ENCODE assay signal across 12 cellular contexts in genomic region chr19:38661166-38661565, GRCh38. TPM values are rescaled to one million over a fixed set of nuclear protein-coding genes. Genes with fewer than 3 reads are reported as not detected.
DNase-seq lines count a peak whose midpoint lies in the region; ATAC-seq and TF ChIP-seq lines count a peak whose summit lies in the region.
"Had no signal": no experiment of that assay in that cellular context is flagged by ENCODE, and none has a peak within 500 bp of the region (broad histone marks: within the 10 kb centered on the region; RNA-seq: fewer than 3 reads in every experiment).

No MANE protein-coding gene starts in this region.

- no peak for TF ChIP-seq POLR2A in Peyer's patch (IDR thresholded peaks at IDR 0.05)

- H3K56ac ChIP-seq in mesendoderm (ENCODE audit: low read length), result no peak overlapping the region

- H2BK5ac ChIP-seq in mesendoderm (ENCODE audit: low read length), result no peak overlapping the region

- H3K18ac ChIP-seq in mesendoderm (ENCODE audit: low read length), result no peak overlapping the region

- DNase-seq in Peyer's patch (no peak), dorsolateral prefrontal cortex (no peak), tibial artery (no peak), mesendoderm (no peak)
- no peak for DNase-seq in activated effector memory CD4-positive, alpha-beta T cell treated with Interleukin-2 at 50 U/mL for 16 hours
- DNase-seq: activated CD4-positive, alpha-beta T cell treated with anti-CD3 and anti-CD28 coated beads, Interleukin-2, amount 50 U/mL, for 4 hours; DND-41; midbrain; NCI-H2171 had no signal

- ATAC-seq in GM21390 (IDR thresholded peaks at IDR 0.05; ENCODE audit: unreplicated experiment), result no peak

- H2BK15ac ChIP-seq in mesendoderm (replicated peaks; ENCODE audit: low read depth), result no peak overlapping the region

- H3K4me1 ChIP-seq in Peyer's patch (peaks cover 15 to 99% (median 42%) of the 10 kb centered on the region in 4 donors), muscle layer of duodenum (ENCODE audit: control insufficient read depth in 1 of 2, insufficient read depth in 2 of 2, low read length in 2 of 2) (peaks cover 72 to 78% of the 10 kb centered on the region in 2 donors), tibial artery (peaks cover 25 to 100% (median 96%) of the 10 kb centered on the region in 4 donors), mesendoderm (ENCODE audit: control insufficient read depth, low read depth, low read length) (peaks cover 37% of the 10 kb centered on the region)

- no peak overlapping the region for H3K4ac ChIP-seq in mesendoderm (ENCODE audit: low read depth, low read length)

- H3K27me3 ChIP-seq in Peyer's patch (no peaks in the 10 kb centered on the region), dorsolateral prefrontal cortex (no peaks in the 10 kb centered on the region), muscle layer of duodenum (ENCODE audit: low read depth, low read length) (no peaks in the 10 kb centered on the region), tibial artery (no peaks in the 10 kb centered on the region), mesendoderm (ENCODE audit: insufficient read depth, low read length, poor library complexity) (no peaks in the 10 kb centered on the region)

- no CpG with 5 or more reads among the region's 6 CpGs for WGBS in mesendoderm (ENCODE audit: extremely low coverage, insufficient coverage, low lambda C conversion rate)

- intact Hi-C loops in dorsolateral prefrontal cortex (cut with DNase I), result loop anchor here in 1 of 2 donors (5.0 kb wide), 1 partner anchor 56 kb away; no protein-coding TSS in a partner anchor
- intact Hi-C loops in tibial artery (cut with DNase I; ENCODE audit: low total_unique reads), result no loop called here

- no peak overlapping the region for H2AK5ac ChIP-seq in mesendoderm (ENCODE audit: low read length)

- no peak overlapping the region for H3K4me3 ChIP-seq in Peyer's patch
- H3K4me3 ChIP-seq in dorsolateral prefrontal cortex, result no peak overlapping the region
- no peak overlapping the region for H3K4me3 ChIP-seq in muscle layer of duodenum (ENCODE audit: low read depth in 1 of 2, low read length in 2 of 2)
- H3K4me3 ChIP-seq in tibial artery, result no peak overlapping the region
- no peak overlapping the region for H3K4me3 ChIP-seq in mesendoderm (ENCODE audit: low read length)

- H3K79me1 ChIP-seq in mesendoderm (ENCODE audit: low read length), result peaks cover 10% of the 10 kb centered on the region

- H3K27ac ChIP-seq in Peyer's patch, result peak overlapping the region; percentile 61 to 95 (median 78)
- H3K27ac ChIP-seq in dorsolateral prefrontal cortex, result peak overlapping the region in 53 of 59 donors; percentile 23 to 97 (median 89)
- H3K27ac ChIP-seq in muscle layer of duodenum (ENCODE audit: low read length), result peak overlapping the region; percentile 73
- peak overlapping the region; percentile 94 to 97 for H3K27ac ChIP-seq in tibial artery
- no peak overlapping the region for H3K27ac ChIP-seq in mesendoderm (ENCODE audit: low read depth, low read length)
- H3K27ac ChIP-seq: KMS-11 had no signal

- no peak overlapping the region for H3K23ac ChIP-seq in mesendoderm (ENCODE audit: low read length)

- peaks cover 85% of the 10 kb centered on the region for H3K79me2 ChIP-seq in mesendoderm (ENCODE audit: control insufficient read depth, insufficient read depth, low read length)

- H3K9me3 ChIP-seq in Peyer's patch, result no peaks in the 10 kb centered on the region
- H3K9me3 ChIP-seq in muscle layer of duodenum (ENCODE audit: control insufficient read depth in 1 of 2, low read length in 2 of 2), result no peaks in the 10 kb centered on the region
- H3K9me3 ChIP-seq in tibial artery, result no peaks in the 10 kb centered on the region

- no peak overlapping the region for H4K5ac ChIP-seq in mesendoderm (ENCODE audit: low read length)

- H4K8ac ChIP-seq in mesendoderm (ENCODE audit: low read depth, low read length), result no peak overlapping the region

- H3K9ac ChIP-seq in mesendoderm (ENCODE audit: low read length), result no peak overlapping the region
- H3K9ac ChIP-seq: KMS-11 had no signal

- no peak overlapping the region for H3K4me2 ChIP-seq in mesendoderm (ENCODE audit: low read length)
- H3K4me2 ChIP-seq: KMS-11 had no signal

- no peak overlapping the region for H2BK120ac ChIP-seq in mesendoderm (ENCODE audit: low read depth, low read length)

- no peak for TF ChIP-seq CTCF in Peyer's patch (IDR thresholded peaks at IDR 0.05)
- TF ChIP-seq CTCF in dorsolateral prefrontal cortex (IDR thresholded peaks at IDR 0.05 in 54 of 56, conservative IDR thresholded peaks at IDR 0.05 in 2 of 56; ENCODE audit: low read depth in 1 of 56, partially characterized antibody in 56 of 56), result no peak
- TF ChIP-seq CTCF in tibial artery (IDR thresholded peaks at IDR 0.05), result no peak

- H3K36me3 ChIP-seq in Peyer's patch (peaks cover 0 to 7% (median 0%) of the 10 kb centered on the region in 3 donors), muscle layer of duodenum (ENCODE audit: control insufficient read depth in 1 of 2, insufficient read depth in 2 of 2, low read length in 2 of 2) (peaks cover 0 to 20% of the 10 kb centered on the region in 2 donors), tibial artery (peaks cover 0 to 6% (median 2%) of the 10 kb centered on the region in 3 donors), mesendoderm (ENCODE audit: control insufficient read depth, insufficient read depth, low read length) (no peaks in the 10 kb centered on the region)

RNA-seq across cellular contexts. Expression of gene ACTN4, which starts 13.7 kb away (rescaled TPM):
- total RNA-seq in Peyer's patch (1,000 to 10,000 TPM in 1 of 4 donors, 100 to 1,000 TPM in 3; 360 to 1,049 (median 814) TPM), dorsolateral prefrontal cortex (100 to 1,000 TPM; 271 to 539 (median 377) TPM)
- 294 TPM for polyA plus RNA-seq in mesendoderm (2013, experiment 1 of 2)
- 302 TPM for polyA plus RNA-seq in mesendoderm (2013, experiment 2 of 2)

RNA-seq across cellular contexts. Expression of gene EIF3K, which starts 42.2 kb away (rescaled TPM):
- total RNA-seq in Peyer's patch, result 100 to 1,000 TPM; 314 to 442 (median 369) TPM
- total RNA-seq in dorsolateral prefrontal cortex, result 100 to 1,000 TPM; 165 to 292 (median 241) TPM
- polyA plus RNA-seq in mesendoderm (2013, experiment 1 of 2), result 422 TPM
- polyA plus RNA-seq in mesendoderm (2013, experiment 2 of 2), result 421 TPM

RNA-seq across cellular contexts. Expression of gene MAP4K1, which starts 43.4 kb away (rescaled TPM):
- total RNA-seq in Peyer's patch (100 to 1,000 TPM in 1 of 4 donors, 10 to 100 TPM in 1, 1 to 10 TPM in 2; 7.0 to 116 (median 10.4) TPM), dorsolateral prefrontal cortex (10 to 100 TPM in 10 of 120 experiments, 1 to 10 TPM in 110; 1.2 to 14.7 (median 5.4) TPM)
- 9.1 TPM for polyA plus RNA-seq in mesendoderm (2013, experiment 1 of 2)
- 8.6 TPM for polyA plus RNA-seq in mesendoderm (2013, experiment 2 of 2)
